ENCODE assay signal across 17 cellular contexts in genomic region chr14:83779266-83779665, GRCh38.
DNase-seq lines count a peak whose midpoint lies in the region; ATAC-seq, FAIRE-seq and TF ChIP-seq lines count a peak whose summit lies in the region.
"Had no signal": no experiment of that assay in that cellular context is flagged by ENCODE, and none has a peak within 500 bp of the region (broad histone marks: within the 10 kb centered on the region; RNA-seq: fewer than 3 reads in every experiment).

No MANE protein-coding gene starts in this region.

- FAIRE-seq in bronchial epithelial cell (lab: Jason Lieb, UNC), result no peak
- FAIRE-seq: kidney had no signal

- no peak for ATAC-seq in HG03342 (IDR thresholded peaks at IDR 0.05; ENCODE audit: unreplicated experiment)
- no peak for ATAC-seq in HG02623 (IDR thresholded peaks at IDR 0.05; ENCODE audit: unreplicated experiment)
- ATAC-seq: mucosa of descending colon had no signal

- H3K27me3 ChIP-seq in bronchial epithelial cell (ENCODE audit: control insufficient read depth, insufficient read depth, low read length), result no peaks in the 10 kb centered on the region
- H3K27me3 ChIP-seq: ascending aorta, BE2C had no signal

- DNase-seq in EH (ENCODE audit: low read depth), result peak; percentile 43
- DNase-seq in M059J (ENCODE audit: low read depth), result peak; percentile 1
- DNase-seq in bronchial epithelial cell (ENCODE audit: low read depth), result peak; percentile 24
- DNase-seq in kidney tubule cell (ENCODE audit: low spot score), result peak; percentile 90
- DNase-seq in NCI-H1436 (lab: John Stamatoyannopoulos, UW), result no peak
- no peak for DNase-seq in activated CD4-positive, alpha-beta T cell treated with anti-CD3 and anti-CD28 coated beads for 48 hours
- DNase-seq: activated CD4-positive, alpha-beta memory T cell treated with anti-CD3 and anti-CD28 coated beads for 36 hours; BE2C; H9; head of caudate nucleus; kidney; mucosa of descending colon; SHP77; T1000 had no signal

- TF ChIP-seq CTCF in bronchial epithelial cell (IDR thresholded peaks at IDR 0.05; ENCODE audit: insufficient read depth, low read length, severe bottlenecking), result no peak

- H3K36me3 ChIP-seq in bronchial epithelial cell (ENCODE audit: control insufficient read depth, insufficient read depth, low read length), result no peaks in the 10 kb centered on the region
- H3K36me3 ChIP-seq: ascending aorta, BE2C had no signal

- H3K4me3 ChIP-seq in bronchial epithelial cell (ENCODE audit: low read depth, low read length), result no peak overlapping the region
- H3K4me3 ChIP-seq: ascending aorta, mucosa of descending colon had no signal

Comparison
In these comparisons a context has a peak if more than half of its experiments do, and no peak if none do; other contexts are left out.
1. DNase-seq: peak in EH (single experiment), M059J (single experiment), bronchial epithelial cell (single experiment) and kidney tubule cell (single experiment); none in NCI-H1436 (single experiment) and activated CD4-positive, alpha-beta T cell treated with anti-CD3 and anti-CD28 coated beads for 48 hours (single experiment).